ENCODE assay signal across 10 cellular contexts in the genomic region with DNA sequence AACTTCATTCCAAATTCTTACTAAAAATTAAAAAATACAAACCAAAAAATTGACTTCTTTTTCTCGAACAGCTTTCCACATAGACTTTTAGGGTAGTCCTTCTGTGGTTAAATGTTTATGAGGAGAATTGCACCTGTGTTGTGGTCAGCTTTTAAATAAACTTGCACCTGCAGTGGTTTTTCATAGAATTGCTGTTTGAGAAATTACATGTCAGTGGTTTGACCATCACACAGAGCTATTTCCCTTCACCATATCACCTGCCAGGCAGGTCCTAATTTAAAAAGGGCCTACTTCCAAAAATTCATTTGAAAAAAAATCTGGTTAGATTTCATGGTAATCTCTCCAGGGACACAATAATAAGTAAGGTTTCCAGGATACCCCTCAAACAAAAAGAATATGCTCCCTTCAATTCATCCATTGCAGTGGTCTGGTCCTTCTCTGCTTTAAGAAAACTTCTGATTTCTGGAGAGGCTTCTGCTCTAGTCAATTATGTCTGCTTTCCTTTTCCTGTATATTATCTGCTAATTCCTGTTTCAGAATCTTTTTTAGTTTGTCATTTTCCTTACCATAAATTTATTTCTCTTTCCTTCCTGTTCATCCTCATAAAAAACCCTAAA. TPM values are rescaled to one million over a fixed set of nuclear protein-coding genes. Genes with fewer than 3 reads are reported as not detected.
A peak's percentile ranks its signal among the peaks of the same experiment; 100 is the strongest.
DNase-seq lines count a peak whose midpoint lies in the region; ATAC-seq and TF ChIP-seq lines count a peak whose summit lies in the region.
"Had no signal": no experiment of that assay in that cellular context is flagged by ENCODE, and none has a peak within 500 bp of the region (broad histone marks: within the 10 kb centered on the region; RNA-seq: fewer than 3 reads in every experiment).

No MANE protein-coding gene starts in this region.

- H3K4me3 Mint-ChIP-seq in activated CD4-positive, alpha-beta T cell treated with anti-CD3 and anti-CD28 coated beads, Interleukin-2, amount 10 ng/mL, durations not matched to agents 24 days and 14 days: peak overlapping the region; percentile 34
- H3K4me3 Mint-ChIP-seq in naive thymus-derived CD8-positive, alpha-beta T cell: peak overlapping the region in 7 of 10 donors; percentile 11 to 40 (median 15)

- H3K27ac Mint-ChIP-seq in activated CD4-positive, alpha-beta T cell treated with anti-CD3 and anti-CD28 coated beads, Interleukin-2, amount 10 ng/mL, durations not matched to agents 24 days and 14 days: peak overlapping the region; percentile 3
- H3K27ac Mint-ChIP-seq in naive thymus-derived CD8-positive, alpha-beta T cell: peak overlapping the region in 9 of 10 donors; percentile 1 to 85 (median 41)

- no peak for DNase-seq in activated CD4-positive, alpha-beta T cell treated with anti-CD3 and anti-CD28 coated beads, Interleukin-2, amount 10 ng/mL, durations not matched to agents 24 days and 14 days
- no peak for DNase-seq in activated CD4-positive, alpha-beta T cell treated with anti-CD3 and anti-CD28 coated beads, Interleukin-2, amount 50 U/mL, for 4 hours
- DNase-seq in naive thymus-derived CD8-positive, alpha-beta T cell: no peak
- no peak for DNase-seq in stimulated activated naive CD8-positive, alpha-beta T cell treated with anti-CD3 and anti-CD28 coated beads, Interleukin-15, Interleukin-2, amounts not matched to agents 100 U/mL and 50 U/mL, for 24 hours
- no peak for DNase-seq in middle frontal gyrus (ENCODE audit: extremely low spot score, low spot score)
- no peak for DNase-seq in HEK293T (ENCODE audit: extremely low spot score)
- DNase-seq: retina had no signal

- peaks cover 16% of the 10 kb centered on the region for H3K27me3 Mint-ChIP-seq in activated CD4-positive, alpha-beta T cell treated with anti-CD3 and anti-CD28 coated beads, Interleukin-2, amount 10 ng/mL, durations not matched to agents 24 days and 14 days
- peaks cover 0 to 2% (median 0%) of the 10 kb centered on the region in 5 donors for H3K27me3 Mint-ChIP-seq in naive thymus-derived CD8-positive, alpha-beta T cell

- ATAC-seq in GM21723 (IDR thresholded peaks at IDR 0.05; ENCODE audit: unreplicated experiment) (peak; percentile 88), HG03439 (IDR thresholded peaks at IDR 0.05; ENCODE audit: unreplicated experiment) (peak; percentile 85)
- ATAC-seq in naive thymus-derived CD8-positive, alpha-beta T cell: no peak
- no peak for ATAC-seq in stimulated activated naive CD8-positive, alpha-beta T cell treated with anti-CD3 and anti-CD28 coated beads, Interleukin-15, Interleukin-2, amounts not matched to agents 100 U/mL and 50 U/mL, for 24 hours

- peaks cover 24% of the 10 kb centered on the region for H3K4me1 Mint-ChIP-seq in activated CD4-positive, alpha-beta T cell treated with anti-CD3 and anti-CD28 coated beads, Interleukin-2, amount 10 ng/mL, durations not matched to agents 24 days and 14 days
- peaks cover 6 to 45% (median 30%) of the 10 kb centered on the region in 4 donors for H3K4me1 Mint-ChIP-seq in naive thymus-derived CD8-positive, alpha-beta T cell

- CTCF ChIA-PET in HEK293T (lab: Yijun Ruan, JAX): interaction anchor here (1.5 kb wide), 1 partner anchor 27 kb away, joined by 4 read pairs; no protein-coding TSS in a partner anchor

- H3K9me3 Mint-ChIP-seq in activated CD4-positive, alpha-beta T cell treated with anti-CD3 and anti-CD28 coated beads, Interleukin-2, amount 10 ng/mL, durations not matched to agents 24 days and 14 days: no peaks in the 10 kb centered on the region
- H3K9me3 Mint-ChIP-seq in naive thymus-derived CD8-positive, alpha-beta T cell: no peaks in the 10 kb centered on the region

- POLR2A ChIA-PET in naive thymus-derived CD8-positive, alpha-beta T cell (lab: Charles Lee): interaction anchor here (1.2 to 2.8 kb wide), 2 partner anchors 9 to 56 kb away, joined by 3 to 16 read pairs; a partner anchor contains a TSS
- POLR2A ChIA-PET in HEK293T (lab: Yijun Ruan, JAX): no interaction called here

- intact Hi-C loops in activated CD4-positive, alpha-beta T cell treated with anti-CD3 and anti-CD28 coated beads, Interleukin-2, amount 10 ng/mL, durations not matched to agents 24 days and 14 days (cut with micrococcal nuclease): no loop called here

- no peaks in the 10 kb centered on the region for H3K36me3 Mint-ChIP-seq in activated CD4-positive, alpha-beta T cell treated with anti-CD3 and anti-CD28 coated beads, Interleukin-2, amount 10 ng/mL, durations not matched to agents 24 days and 14 days (ENCODE audit: low read depth)
- no peaks in the 10 kb centered on the region for H3K36me3 Mint-ChIP-seq in naive thymus-derived CD8-positive, alpha-beta T cell

TF ChIP-seq in HEK293T, 16 proteins besides CTCF, POLR2A, EP300 and RAD21:
- TF ChIP-seq FOXM1 (IDR thresholded peaks at IDR 0.05; ENCODE audit: borderline replicate concordance) (no peak), FOXA1 (IDR thresholded peaks at IDR 0.05) (no peak), ELF4 (IDR thresholded peaks at IDR 0.05) (no peak), NFRKB (IDR thresholded peaks at IDR 0.05) (no peak)
TF ChIP-seq in HEK293T: peak in this region for 0.

RNA-seq across cellular contexts. Expression of a gene that starts 9.8 kb away (rescaled TPM):
- 45.9 and 47.6 TPM in 2 replicates for total RNA-seq in activated CD4-positive, alpha-beta T cell treated with anti-CD3 and anti-CD28 coated beads, Interleukin-2, amount 10 ng/mL, durations not matched to agents 24 days and 14 days
- 10 to 100 TPM; 44.5 to 44.7 TPM for total RNA-seq in naive thymus-derived CD8-positive, alpha-beta T cell
- 10 to 100 TPM in 2 of 3 donors, 1 to 10 TPM in 1; 9.7 to 20.3 (median 13.9) TPM for polyA plus RNA-seq in naive thymus-derived CD8-positive, alpha-beta T cell

RNA-seq across cellular contexts. Expression of a gene that starts 12.2 kb away (rescaled TPM):
- total RNA-seq in activated CD4-positive, alpha-beta T cell treated with anti-CD3 and anti-CD28 coated beads, Interleukin-2, amount 10 ng/mL, durations not matched to agents 24 days and 14 days: not detected in 2 replicates
- total RNA-seq in naive thymus-derived CD8-positive, alpha-beta T cell: 1 to 10 TPM; 4.7 to 6.9 TPM
- 1 to 10 TPM in 2 of 3 donors, under 1 TPM in 1; 0.17 to 3.1 (median 2.7) TPM for polyA plus RNA-seq in naive thymus-derived CD8-positive, alpha-beta T cell
- polyA plus RNA-seq: keratinocyte had no signal

RNA-seq across cellular contexts. Expression of a gene that starts 43.3 kb away (rescaled TPM):
- 11.5 and 14.8 TPM in 2 replicates for total RNA-seq in activated CD4-positive, alpha-beta T cell treated with anti-CD3 and anti-CD28 coated beads, Interleukin-2, amount 10 ng/mL, durations not matched to agents 24 days and 14 days
- total RNA-seq in naive thymus-derived CD8-positive, alpha-beta T cell: 10 to 100 TPM; 41.9 to 42.9 TPM
- polyA plus RNA-seq in naive thymus-derived CD8-positive, alpha-beta T cell: 1 to 10 TPM; 8.4 to 9.3 (median 8.6) TPM

RNA-seq across cellular contexts. Expression of a gene that starts 49.9 kb away (rescaled TPM):
- not detected in 2 replicates for total RNA-seq in activated CD4-positive, alpha-beta T cell treated with anti-CD3 and anti-CD28 coated beads, Interleukin-2, amount 10 ng/mL, durations not matched to agents 24 days and 14 days
- not detected for total RNA-seq in naive thymus-derived CD8-positive, alpha-beta T cell
- polyA plus RNA-seq in naive thymus-derived CD8-positive, alpha-beta T cell: not detected
- polyA plus RNA-seq: keratinocyte had no signal

Comparison
In these comparisons a context has a peak if more than half of its experiments do, and no peak if none do; other contexts are left out.
1. ATAC-seq: peak in GM21723 (single experiment) and HG03439 (single experiment); none in naive thymus-derived CD8-positive, alpha-beta T cell (0 of 2) and stimulated activated naive CD8-positive, alpha-beta T cell treated with anti-CD3 and anti-CD28 coated beads, Interleukin-15, Interleukin-2, amounts not matched to agents 100 U/mL and 50 U/mL, for 24 hours (single experiment).